Comparison of ENCODE assay signal across 8 cellular contexts in the genomic region with DNA sequence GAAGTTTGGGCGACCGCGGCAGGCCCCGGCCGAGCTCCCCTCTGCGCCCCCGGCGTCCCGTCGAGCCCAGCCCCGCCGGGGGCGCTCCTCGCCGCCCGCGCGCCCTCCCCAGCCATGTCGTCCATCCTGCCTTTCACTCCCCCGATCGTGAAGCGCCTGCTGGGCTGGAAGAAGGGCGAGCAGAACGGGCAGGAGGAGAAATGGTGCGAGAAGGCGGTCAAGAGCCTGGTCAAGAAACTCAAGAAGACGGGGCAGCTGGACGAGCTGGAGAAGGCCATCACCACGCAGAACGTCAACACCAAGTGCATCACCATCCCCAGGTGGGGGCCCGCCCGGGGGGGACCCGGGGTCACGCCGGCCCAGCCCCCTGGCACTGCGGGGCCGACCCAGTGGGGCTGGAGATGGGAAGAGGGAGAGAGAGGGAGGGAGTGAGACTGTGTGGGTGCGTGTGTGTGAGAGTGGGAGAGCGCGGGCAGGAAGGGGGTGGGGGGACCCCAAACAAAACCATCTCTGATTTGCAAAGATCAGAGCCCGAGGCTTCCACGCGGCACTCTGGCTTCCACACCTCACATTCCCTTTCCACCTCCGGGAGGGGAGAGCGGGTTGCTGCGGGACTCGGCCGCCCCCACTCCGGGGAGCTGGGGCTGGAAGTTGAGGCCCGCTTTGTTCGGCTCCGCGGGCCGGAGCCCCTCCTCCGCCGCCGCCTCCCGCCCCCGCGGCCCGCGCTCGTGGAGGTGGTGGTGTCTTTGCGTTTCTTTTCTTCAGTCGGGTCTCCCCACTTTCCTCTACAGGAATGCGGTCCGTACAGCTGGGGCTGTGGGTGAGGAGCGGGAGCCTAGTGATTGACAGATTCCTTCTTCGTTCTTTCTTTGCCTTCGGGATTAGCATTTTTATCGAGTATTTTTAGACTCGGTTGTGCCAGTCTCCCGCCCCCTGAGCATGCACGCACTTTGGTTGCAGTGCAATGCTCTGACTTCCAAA. TPM values are rescaled to one million over a fixed set of nuclear protein-coding genes. Genes with fewer than 3 reads are reported as not detected.
A peak's percentile ranks its signal among the peaks of the same experiment; 100 is the strongest.
DNase-seq lines count a peak whose midpoint lies in the region; ATAC-seq and TF ChIP-seq lines count a peak whose summit lies in the region.

No MANE protein-coding gene starts in this region.

- in situ Hi-C loops in transverse colon (cut with MboI; ENCODE audit: low pct_ligation_motif_present in 1 of 4, low pct_unique_long_range_greater_than_20kb in 1 of 4, low sequenced_read_pairs in 3 of 4) (loop anchor here in 1 of 4 donors (10.0 kb wide), 1 partner anchor 188 kb away; the partner anchor contains the start of genes AAGAB and IQCH), ACHN (cut with HindIII; ENCODE audit: low pct_ligation_motif_present, low pct_unique_long_range_greater_than_20kb, low sequenced_read_pairs) (no loop called here)

- peaks cover 61% of the 10 kb centered on the region for H3K4me1 Mint-ChIP-seq in central memory CD8-positive, alpha-beta T cell

- TF ChIP-seq EP300 in SK-N-SH (IDR thresholded peaks at IDR 0.05; ENCODE audit: borderline replicate concordance in 1 of 2, low read depth in 1 of 2, low read length in 1 of 2), result no peak
- TF ChIP-seq EP300 in transverse colon (IDR thresholded peaks at IDR 0.05; ENCODE audit: low read depth), result no peak

- peak overlapping the region; percentile 99 for H3K4me2 ChIP-seq in SK-N-SH

- peak overlapping the region; percentile 99 for H3K9ac ChIP-seq in SK-N-SH

- H3K4me3 Mint-ChIP-seq in central memory CD8-positive, alpha-beta T cell, result peak overlapping the region; percentile 89

- peaks cover 8% of the 10 kb centered on the region for H3F3A ChIP-seq in SK-N-SH (replicated peaks; ENCODE audit: insufficient read depth)

- H3K4me1 ChIP-seq in SK-N-SH (ENCODE audit: control insufficient read depth in 1 of 2, insufficient read depth in 2 of 2, low read depth in 1 of 2, low read length in 1 of 2) (peaks cover 11 to 15% of the 10 kb centered on the region in 2 experiments; a peak in 2 of 4 replicates), mesodermal cell (ENCODE audit: control insufficient read depth, insufficient read depth, low read length, poor library complexity, severe bottlenecking) (peaks cover 34% of the 10 kb centered on the region), transverse colon (peaks cover 38 to 69% (median 50%) of the 10 kb centered on the region in 4 donors)

- no peaks in the 10 kb centered on the region for H3K9me3 Mint-ChIP-seq in central memory CD8-positive, alpha-beta T cell

- H3K9me2 ChIP-seq in SK-N-SH, result no peaks in the 10 kb centered on the region

- intact Hi-C loops in Right ventricle myocardium superior (cut with DNase I) (no loop called here), cardiac septum (cut with DNase I) (loop anchor here (10.0 kb wide), 1 partner anchor 188 kb away; the partner anchor contains the start of genes AAGAB and IQCH), transverse colon (cut with DNase I; ENCODE audit: low total_unique reads) (loop anchor here (5.0 to 10.0 kb wide), 2 partner anchors 41 to 118 kb away; no protein-coding TSS in a partner anchor)

- TF ChIP-seq RAD21 in SK-N-SH (IDR thresholded peaks at IDR 0.05; ENCODE audit: low read length), result no peak

- TF ChIP-seq CTCF in SK-N-SH (IDR thresholded peaks at IDR 0.05) (no peak), transverse colon (IDR thresholded peaks at IDR 0.05) (no peak)

- CTCF ChIA-PET in SK-N-SH (lab: Yijun Ruan, JAX), result interaction anchor here (1.0 kb wide), 1 partner anchor 119 kb away, joined by 3 read pairs; no protein-coding TSS in a partner anchor

- POLR2A ChIA-PET in SK-N-SH (lab: Yijun Ruan, JAX), result interaction anchor here (0.6 to 1.2 kb wide), 2 partner anchors 122 to 703 kb away, joined by 3 to 9 read pairs; no protein-coding TSS in a partner anchor

- peak; percentile 1 for ATAC-seq in Right ventricle myocardium superior (ENCODE audit: poor library complexity)
- ATAC-seq in central memory CD8-positive, alpha-beta T cell (replicated peaks; ENCODE audit: extremely low read depth, poor library complexity, severe bottlenecking), result peak; percentile 10
- no peak for ATAC-seq in GM21619 (IDR thresholded peaks at IDR 0.05; ENCODE audit: unreplicated experiment)

- H3K36me3 ChIP-seq in SK-N-SH (replicated peaks in 1 of 2; ENCODE audit: control insufficient read depth in 1 of 2, insufficient read depth in 2 of 2, low read length in 1 of 2) (peaks cover 0 to 10% of the 10 kb centered on the region in 2 experiments), mesodermal cell (ENCODE audit: control insufficient read depth, insufficient read depth, low read length) (peaks cover 15% of the 10 kb centered on the region), transverse colon (no peaks in the 10 kb centered on the region)

- peak overlapping the region; percentile 91 for H3K27ac Mint-ChIP-seq in central memory CD8-positive, alpha-beta T cell (ENCODE audit: low read depth)

- H3K9me3 ChIP-seq in SK-N-SH (no peaks in the 10 kb centered on the region), mesodermal cell (ENCODE audit: control insufficient read depth, low read length) (no peaks in the 10 kb centered on the region), transverse colon (no peaks in the 10 kb centered on the region)

- peaks cover 10% of the 10 kb centered on the region for H3K36me3 Mint-ChIP-seq in central memory CD8-positive, alpha-beta T cell (ENCODE audit: insufficient read depth)

- no peak overlapping the region for H2AFZ ChIP-seq in SK-N-SH (ENCODE audit: low read depth)

- H3K27me3 ChIP-seq in SK-N-SH (ENCODE audit: insufficient read depth) (no peaks in the 10 kb centered on the region), transverse colon (no peaks in the 10 kb centered on the region)

- H3K4me3 ChIP-seq in SK-N-SH (ENCODE audit: low read depth in 2 of 2, low read length in 1 of 2) (peak overlapping the region; percentile 92 to 94), mesodermal cell (ENCODE audit: extremely low read depth, insufficient read depth, low read length, poor library complexity, severe bottlenecking) (peak overlapping the region; percentile 98), transverse colon (peak overlapping the region; percentile 29 to 90 (median 78))

- H3K27ac ChIP-seq in SK-N-SH (ENCODE audit: low read depth in 2 of 2, low read length in 1 of 2) (peak overlapping the region; percentile 67 to 85), mesodermal cell (ENCODE audit: low read depth, low read length, severe bottlenecking) (peak overlapping the region; percentile 30), transverse colon (peak overlapping the region; percentile 92 to 96 (median 94))

- TF ChIP-seq POLR2A in transverse colon (IDR thresholded peaks at IDR 0.05), result no peak

- peaks cover 43% of the 10 kb centered on the region for H4K20me1 ChIP-seq in SK-N-SH (ENCODE audit: insufficient read depth)

- under 1% methylated on average over 42 of the region's 74 CpGs for WGBS in SK-N-SH (ENCODE audit: low lambda C conversion rate)
- 0% methylated on average over 26 to 29 of the region's 74 CpGs for WGBS in mesodermal cell (ENCODE audit: insufficient coverage in 2 of 2), 2 experiments
- WGBS in transverse colon (ENCODE audit: low coverage in 1 of 2), 2 donors, result 0 to 1% methylated on average over 6 to 74 of the region's 74 CpGs

- peaks cover 54% of the 10 kb centered on the region for H3K79me2 ChIP-seq in SK-N-SH (ENCODE audit: insufficient read depth)

- no peaks in the 10 kb centered on the region for H3K27me3 Mint-ChIP-seq in central memory CD8-positive, alpha-beta T cell

- DNase-seq in Right ventricle myocardium superior (peak; percentile 44), cardiac septum (ENCODE audit: low spot score) (no peak), SK-N-SH (peak; percentile 65), transverse colon (no peak), ACHN (no peak)
- DNase-seq in central memory CD8-positive, alpha-beta T cell (ENCODE audit: low spot score in 2 of 2), result no peak

TF ChIP-seq in SK-N-SH, 30 proteins besides CTCF, POLR2A, EP300 and RAD21:
- TF ChIP-seq RXRA (IDR thresholded peaks at IDR 0.05; ENCODE audit: borderline replicate concordance, low read depth), result no peak
- TF ChIP-seq, protein P1, sequence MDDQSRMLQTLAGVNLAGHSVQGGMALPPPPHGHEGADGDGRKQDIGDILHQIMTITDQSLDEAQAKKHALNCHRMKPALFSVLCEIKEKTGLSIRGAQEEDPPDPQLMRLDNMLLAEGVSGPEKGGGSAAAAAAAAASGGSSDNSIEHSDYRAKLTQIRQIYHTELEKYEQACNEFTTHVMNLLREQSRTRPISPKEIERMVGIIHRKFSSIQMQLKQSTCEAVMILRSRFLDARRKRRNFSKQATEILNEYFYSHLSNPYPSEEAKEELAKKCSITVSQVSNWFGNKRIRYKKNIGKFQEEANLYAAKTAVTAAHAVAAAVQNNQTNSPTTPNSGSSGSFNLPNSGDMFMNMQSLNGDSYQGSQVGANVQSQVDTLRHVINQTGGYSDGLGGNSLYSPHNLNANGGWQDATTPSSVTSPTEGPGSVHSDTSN (IDR thresholded peaks at IDR 0.05), result peak; percentile 29; the same call in 1 of the 2 replicates

RNA-seq across cellular contexts. Expression of gene SMAD3, which starts 0.9 kb away (rescaled TPM):
- 17.3 TPM for total RNA-seq in Right ventricle myocardium superior
- total RNA-seq in cardiac septum, result 18.4 TPM
- 18.0 and 19.5 TPM in 2 replicates for polyA plus RNA-seq in SK-N-SH (2012; rRNA removed)
- polyA plus RNA-seq in SK-N-SH (2012; cell fraction: cytosol; rRNA removed), result 12.0 and 14.6 TPM in 2 replicates
- 47.4 and 59.5 TPM in 2 replicates for polyA plus RNA-seq in SK-N-SH (2012; cell fraction: nucleus; rRNA removed)
- polyA plus RNA-seq in mesodermal cell (2013, experiment 1 of 2), result 38.8 TPM
- polyA plus RNA-seq in mesodermal cell (2013, experiment 2 of 2), result 36.1 TPM
- 10 to 100 TPM; 30.9 to 65.1 (median 57.0) TPM for total RNA-seq in transverse colon

Comparison
In these comparisons a context has a peak if more than half of its experiments do, and no peak if none do; other contexts are left out.
1. DNase-seq: peak in Right ventricle myocardium superior (single experiment) and SK-N-SH (single experiment); none in cardiac septum (single experiment), central memory CD8-positive, alpha-beta T cell (0 of 2), transverse colon (single experiment) and ACHN (single experiment).
2. H3K27ac ChIP-seq: peak in every context shown above with its lines; median percentile 94 in transverse colon; 76 in SK-N-SH; 30 in mesodermal cell.
3. Peak in every context shown above with its lines, with median percentiles within 50 percentile points of each other: H3K4me3 ChIP-seq.